8 cellular contexts compared by ENCODE assay signal in the genomic region with DNA sequence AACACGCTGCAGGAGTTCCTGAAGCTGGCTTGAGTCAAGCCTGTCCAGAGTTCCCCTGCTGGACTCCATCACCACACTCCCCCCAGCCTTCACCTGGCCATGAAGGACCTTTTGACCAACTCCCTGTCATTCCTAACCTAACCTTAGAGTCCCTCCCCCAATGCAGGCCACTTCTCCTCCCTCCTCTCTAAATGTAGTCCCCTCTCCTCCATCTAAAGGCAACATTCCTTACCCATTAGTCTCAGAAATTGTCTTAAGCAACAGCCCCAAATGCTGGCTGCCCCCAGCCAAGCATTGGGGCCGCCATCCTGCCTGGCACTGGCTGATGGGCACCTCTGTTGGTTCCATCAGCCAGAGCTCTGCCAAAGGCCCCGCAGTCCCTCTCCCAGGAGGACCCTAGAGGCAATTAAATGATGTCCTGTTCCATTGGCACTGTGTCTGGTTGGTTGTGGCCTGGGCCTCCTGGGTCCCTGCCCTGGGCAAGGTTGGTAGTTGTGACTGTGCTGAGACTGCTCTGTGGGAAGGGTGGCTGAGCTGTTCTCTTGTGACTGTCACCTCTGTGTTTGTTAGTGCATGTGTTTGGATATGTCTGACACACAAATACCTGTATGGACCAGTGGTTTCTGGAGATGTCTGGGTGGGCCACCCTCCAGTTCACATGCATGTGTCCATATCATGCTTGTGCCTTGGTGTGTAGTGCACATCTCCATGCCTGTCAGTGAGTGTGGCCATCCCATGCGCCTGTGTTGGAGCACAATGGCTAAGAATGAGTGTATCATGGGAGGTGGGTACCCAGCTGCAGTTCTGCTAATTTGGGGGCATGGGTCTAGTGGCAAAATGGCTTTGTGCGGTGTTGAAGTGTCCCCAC. TPM values are rescaled to one million over a fixed set of nuclear protein-coding genes. Genes with fewer than 3 reads are reported as not detected.
DNase-seq lines count a peak whose midpoint lies in the region; ATAC-seq and TF ChIP-seq lines count a peak whose summit lies in the region.

No MANE protein-coding gene starts in this region.

- peak; percentile 23 for DNase-seq in GM20000 (ENCODE audit: low spot score)
- no peak for DNase-seq in RWPE2 (ENCODE audit: low spot score)
- no peak for DNase-seq in skeletal muscle cell (ENCODE audit: low read depth)
- DNase-seq in HuH-7 (ENCODE audit: low spot score), result no peak

- H3K9me3 ChIP-seq in RWPE2 (ENCODE audit: severe bottlenecking) (no peaks in the 10 kb centered on the region), esophagus (ENCODE audit: control insufficient read depth in 2 of 2, insufficient read depth in 1 of 2, low read depth in 1 of 2, low read length in 1 of 2) (no peaks in the 10 kb centered on the region)

- TF ChIP-seq CTCF in GM20000 (IDR thresholded peaks at IDR 0.05; ENCODE audit: extremely low read depth, missing control alignments) (no peak), RWPE2 (IDR thresholded peaks at IDR 0.05; ENCODE audit: poor library complexity, severe bottlenecking) (no peak)

- peaks cover 41% of the 10 kb centered on the region for H3K4me1 ChIP-seq in RWPE2 (ENCODE audit: insufficient read depth, poor library complexity, severe bottlenecking)
- H3K4me1 ChIP-seq in esophagus (ENCODE audit: control insufficient read depth in 2 of 2, insufficient read depth in 2 of 2, low read length in 1 of 2), result peaks cover 3 to 50% of the 10 kb centered on the region in 2 donors

- H3K4me3 ChIP-seq in RWPE2 (ENCODE audit: severe bottlenecking) (no peak overlapping the region), esophagus (ENCODE audit: low read depth in 1 of 2, low read length in 2 of 2) (peak overlapping the region; percentile 4 to 16), skeletal muscle cell (ENCODE audit: low read depth, low read length) (peak overlapping the region; percentile 86)

- H3K27me3 ChIP-seq in RWPE2 (ENCODE audit: insufficient read depth, poor library complexity, severe bottlenecking), result no peaks in the 10 kb centered on the region
- H3K27me3 ChIP-seq in esophagus (ENCODE audit: control insufficient read depth in 1 of 2, insufficient read depth in 2 of 2, low read length in 2 of 2), result no peaks in the 10 kb centered on the region

- H3K27ac ChIP-seq in RWPE2 (ENCODE audit: poor library complexity, severe bottlenecking) (peak overlapping the region; percentile 91), esophagus (ENCODE audit: low read depth in 2 of 2, low read length in 1 of 2) (peak overlapping the region; percentile 99)

- WGBS in esophagus, 2 donors, result 81 to 87% methylated on average over 5 of the region's 5 CpGs

- H3K36me3 ChIP-seq in RWPE2 (ENCODE audit: low read depth) (peaks cover 28% of the 10 kb centered on the region), esophagus (ENCODE audit: control insufficient read depth in 2 of 2, insufficient read depth in 2 of 2, low read length in 1 of 2) (peaks cover 0 to 17% of the 10 kb centered on the region in 2 donors)

- ATAC-seq in RWPE2 (ENCODE audit: low read depth) (no peak), HG03045 (IDR thresholded peaks at IDR 0.05; ENCODE audit: unreplicated experiment) (no peak), GM21737 (IDR thresholded peaks at IDR 0.05; ENCODE audit: unreplicated experiment) (no peak), HG03175 (IDR thresholded peaks at IDR 0.05; ENCODE audit: unreplicated experiment) (no peak)

RNA-seq across cellular contexts. Expression of gene SH3BGRL3, which starts 1.4 kb away (rescaled TPM):
- 100 to 1,000 TPM; 170 to 299 TPM for polyA plus RNA-seq in esophagus

RNA-seq across cellular contexts. Expression of gene UBXN11, which starts 25.1 kb away (rescaled TPM):
- polyA plus RNA-seq in esophagus, result 10 to 100 TPM; 10.1 to 16.0 TPM

RNA-seq across cellular contexts. Expression of gene CD52, which starts 36.4 kb away (rescaled TPM):
- 10 to 100 TPM; 17.0 to 20.6 TPM for polyA plus RNA-seq in esophagus

RNA-seq across cellular contexts. Expression of gene CEP85, which starts 47.3 kb away (rescaled TPM):
- polyA plus RNA-seq in esophagus, result 1 to 10 TPM; 5.3 to 5.9 TPM
